7 cellular contexts compared by ENCODE assay signal in the genomic region with DNA sequence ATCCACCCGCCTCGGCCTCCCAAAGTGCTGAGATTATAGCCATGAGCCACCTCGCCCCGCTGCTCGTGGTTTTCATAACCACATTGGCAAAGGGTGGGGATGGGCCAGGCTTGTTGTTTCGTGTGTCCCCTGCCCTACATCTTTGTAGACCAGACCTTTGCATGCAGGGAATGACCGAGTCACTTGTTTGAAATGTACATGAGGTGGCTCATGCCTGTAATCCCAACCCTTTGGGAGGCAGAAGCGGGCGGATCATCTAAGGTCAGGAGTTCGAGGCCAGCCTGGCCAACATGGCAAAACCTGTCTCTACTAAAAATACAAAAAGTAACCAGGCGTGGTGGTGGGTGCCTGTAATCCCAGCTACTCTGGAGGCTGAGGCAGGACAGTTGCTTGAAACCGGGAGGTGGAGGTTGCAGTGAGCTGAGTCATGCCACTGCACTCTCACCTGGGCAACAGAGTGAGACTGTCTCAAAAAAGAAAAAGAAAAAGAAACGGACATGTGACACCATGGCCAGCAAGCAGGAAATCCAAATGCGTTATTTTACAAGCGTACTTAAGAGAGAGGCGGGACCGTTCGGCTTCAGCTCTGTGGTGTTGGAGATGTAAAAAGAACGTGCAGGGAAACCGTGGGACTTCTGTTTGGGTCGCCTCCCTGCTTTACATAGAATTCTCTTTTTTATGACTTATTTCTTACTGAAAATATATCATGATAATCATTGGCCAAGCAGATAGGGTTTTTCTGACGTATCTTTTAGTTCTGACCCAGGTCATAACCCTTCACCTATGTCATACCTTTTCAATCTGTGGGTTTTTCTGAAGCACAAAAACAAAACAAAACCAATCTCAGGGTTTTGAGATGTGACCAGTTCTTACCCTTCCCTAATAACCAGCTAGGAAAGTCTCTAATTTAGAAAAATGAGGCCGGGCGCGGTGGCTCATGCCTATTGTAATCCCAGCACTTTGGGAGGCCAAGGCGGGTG. TPM values are rescaled to one million over a fixed set of nuclear protein-coding genes. Genes with fewer than 3 reads are reported as not detected.
DNase-seq lines count a peak whose midpoint lies in the region; ATAC-seq, FAIRE-seq and TF ChIP-seq lines count a peak whose summit lies in the region.

No MANE protein-coding gene starts in this region.

- intact Hi-C loops in prostate gland (cut with DNase I) = loop anchor here (10.0 kb wide), 1 partner anchor 430 kb away; no protein-coding TSS in a partner anchor

- no peak for TF ChIP-seq CTCF in prostate gland (IDR thresholded peaks at IDR 0.05)

- no peak overlapping the region for H3K4me3 ChIP-seq in prostate gland

- DNase-seq in RCC 7860 (ENCODE audit: low spot score) (peak; percentile 42), prostate gland (ENCODE audit: low spot score) (peak; percentile 50), midbrain (lab: John Stamatoyannopoulos, UW) (no peak), NCI-H82 (lab: John Stamatoyannopoulos, UW) (no peak)

- no peak for FAIRE-seq in RCC 7860 (lab: Jason Lieb, UNC)

- ATAC-seq in GM18870 (IDR thresholded peaks at IDR 0.05; ENCODE audit: unreplicated experiment) (peak; percentile 36), HG03060 (IDR thresholded peaks at IDR 0.05; ENCODE audit: low read depth, unreplicated experiment) (peak; percentile 31), HG03521 (IDR thresholded peaks at IDR 0.05; ENCODE audit: unreplicated experiment) (no peak)

- peaks cover 6% of the 10 kb centered on the region for H3K4me1 ChIP-seq in prostate gland (replicated peaks)

- TF ChIP-seq POLR2A in prostate gland (IDR thresholded peaks at IDR 0.05) = no peak

- no peaks in the 10 kb centered on the region for H3K9me3 ChIP-seq in prostate gland

- peaks cover 0 to 4% of the 10 kb centered on the region in 2 donors for H3K36me3 ChIP-seq in prostate gland

- WGBS in prostate gland = 69% methylated on average over 26 of the region's 26 CpGs

- no peaks in the 10 kb centered on the region for H3K27me3 ChIP-seq in prostate gland (replicated peaks; ENCODE audit: insufficient read depth)

- no peak overlapping the region for H3K27ac ChIP-seq in prostate gland

RNA-seq across cellular contexts. Expression of gene WIPI2, which starts 45.1 kb away (rescaled TPM):
- 10 to 100 TPM; 68.3 to 91.4 TPM for total RNA-seq in prostate gland

RNA-seq across cellular contexts. Expression of gene SLC29A4, which starts 47.6 kb away (rescaled TPM):
- 10 to 100 TPM; 11.6 to 13.5 TPM for total RNA-seq in prostate gland

Comparison
In these comparisons a context has a peak if more than half of its experiments do, and no peak if none do; other contexts are left out.
1. DNase-seq: peak in RCC 7860 (single experiment) and prostate gland (single experiment); none in midbrain (single experiment) and NCI-H82 (single experiment).